ENCODE assay signal across 11 cellular contexts in genomic region chr18:51655327-51655698, GRCh38.
DNase-seq lines count a peak whose midpoint lies in the region; ATAC-seq lines count a peak whose summit lies in the region.
"Had no signal": no experiment of that assay in that cellular context is flagged by ENCODE, and none has a peak within 500 bp of the region (broad histone marks: within the 10 kb centered on the region; RNA-seq: fewer than 3 reads in every experiment).

No MANE protein-coding gene starts in this region.

- no peaks in the 10 kb centered on the region for H3K4me1 Mint-ChIP-seq in stimulated activated effector memory CD8-positive, alpha-beta T cell treated with anti-CD3 and anti-CD28 coated beads, Interleukin-12 subunit alpha, Interleukin-12 subunit beta, amount 100 ng/mL, for 72 hours
- H3K4me1 Mint-ChIP-seq in activated T-helper 2 cell treated with anti-CD3 and anti-CD28 coated beads, Interferon-gamma antibody, Interleukin-2, Interleukin-4, amounts not matched to agents 10 μg/mL and 5 μg/mL and 100 μg/mL, durations not matched to agents 14 hours and 24 hours and 36 hours (ENCODE audit: low read depth), result no peaks in the 10 kb centered on the region

- H3K9me3 Mint-ChIP-seq in stimulated activated effector memory CD8-positive, alpha-beta T cell treated with anti-CD3 and anti-CD28 coated beads, Interleukin-12 subunit alpha, Interleukin-12 subunit beta, amount 100 ng/mL, for 72 hours, result no peaks in the 10 kb centered on the region
- H3K9me3 Mint-ChIP-seq in activated T-helper 2 cell treated with anti-CD3 and anti-CD28 coated beads, Interferon-gamma antibody, Interleukin-2, Interleukin-4, amounts not matched to agents 10 μg/mL and 5 μg/mL and 100 μg/mL, durations not matched to agents 14 hours and 24 hours and 36 hours, result no peaks in the 10 kb centered on the region
- H3K9me3 Mint-ChIP-seq: activated naive CD4-positive, alpha-beta T cell treated with anti-CD3 and anti-CD28 coated beads, Interleukin-2, amount 50 U/mL, for 72 hours had no signal

- H3K36me3 Mint-ChIP-seq in stimulated activated effector memory CD8-positive, alpha-beta T cell treated with anti-CD3 and anti-CD28 coated beads, Interleukin-12 subunit alpha, Interleukin-12 subunit beta, amount 100 ng/mL, for 72 hours, result no peaks in the 10 kb centered on the region
- H3K36me3 Mint-ChIP-seq in activated T-helper 2 cell treated with anti-CD3 and anti-CD28 coated beads, Interferon-gamma antibody, Interleukin-2, Interleukin-4, amounts not matched to agents 10 μg/mL and 5 μg/mL and 100 μg/mL, durations not matched to agents 14 hours and 24 hours and 36 hours (ENCODE audit: low read depth), result no peaks in the 10 kb centered on the region
- H3K36me3 Mint-ChIP-seq: activated naive CD4-positive, alpha-beta T cell treated with anti-CD3 and anti-CD28 coated beads, Interleukin-2, amount 50 U/mL, for 72 hours had no signal

- peak; percentile 82 for ATAC-seq in HG02642 (IDR thresholded peaks at IDR 0.05; ENCODE audit: poor library complexity, unreplicated experiment)
- ATAC-seq in stimulated activated effector memory CD8-positive, alpha-beta T cell treated with anti-CD3 and anti-CD28 coated beads, Interleukin-12 subunit alpha, Interleukin-12 subunit beta, amount 100 ng/mL, for 72 hours, result peak; percentile 20
- ATAC-seq: left lung, right cardiac atrium had no signal

- intact Hi-C loops in activated T-helper 2 cell treated with anti-CD3 and anti-CD28 coated beads, Interferon-gamma antibody, Interleukin-2, Interleukin-4, amounts not matched to agents 10 μg/mL and 5 μg/mL and 100 μg/mL, durations not matched to agents 14 hours and 24 hours and 36 hours (cut with micrococcal nuclease), result no loop called here

- H3K4me3 Mint-ChIP-seq in stimulated activated effector memory CD8-positive, alpha-beta T cell treated with anti-CD3 and anti-CD28 coated beads, Interleukin-12 subunit alpha, Interleukin-12 subunit beta, amount 100 ng/mL, for 72 hours, result no peak overlapping the region
- H3K4me3 Mint-ChIP-seq in activated T-helper 2 cell treated with anti-CD3 and anti-CD28 coated beads, Interferon-gamma antibody, Interleukin-2, Interleukin-4, amounts not matched to agents 10 μg/mL and 5 μg/mL and 100 μg/mL, durations not matched to agents 14 hours and 24 hours and 36 hours (ENCODE audit: low read depth), result no peak overlapping the region

- no peaks in the 10 kb centered on the region for H3K27me3 Mint-ChIP-seq in activated T-helper 2 cell treated with anti-CD3 and anti-CD28 coated beads, Interferon-gamma antibody, Interleukin-2, Interleukin-4, amounts not matched to agents 10 μg/mL and 5 μg/mL and 100 μg/mL, durations not matched to agents 14 hours and 24 hours and 36 hours (ENCODE audit: low read depth)

- H3K27ac Mint-ChIP-seq in stimulated activated effector memory CD8-positive, alpha-beta T cell treated with anti-CD3 and anti-CD28 coated beads, Interleukin-12 subunit alpha, Interleukin-12 subunit beta, amount 100 ng/mL, for 72 hours, result no peak overlapping the region
- H3K27ac Mint-ChIP-seq in activated T-helper 2 cell treated with anti-CD3 and anti-CD28 coated beads, Interferon-gamma antibody, Interleukin-2, Interleukin-4, amounts not matched to agents 10 μg/mL and 5 μg/mL and 100 μg/mL, durations not matched to agents 14 hours and 24 hours and 36 hours, result no peak overlapping the region
- H3K27ac Mint-ChIP-seq: activated naive CD4-positive, alpha-beta T cell treated with anti-CD3 and anti-CD28 coated beads, Interleukin-2, amount 50 U/mL, for 72 hours had no signal

- DNase-seq in NCI-H345 (lab: John Stamatoyannopoulos, UW), result peak; percentile 16
- DNase-seq in NCI-H345 treated with DMSO at 0.1 percent for 48 hours (lab: John Stamatoyannopoulos, UW; ENCODE audit: unreplicated experiment), result no peak
- peak; percentile 32 for DNase-seq in HT1080 (ENCODE audit: low read depth)
- DNase-seq in stimulated activated effector memory CD8-positive, alpha-beta T cell treated with anti-CD3 and anti-CD28 coated beads, Interleukin-12 subunit alpha, Interleukin-12 subunit beta, amount 100 ng/mL, for 72 hours (ENCODE audit: low spot score in 2 of 2), result no peak
- DNase-seq in inferior parietal cortex (ENCODE audit: extremely low spot score), result no peak
- DNase-seq in activated CD4-positive, CD25-positive, alpha-beta regulatory T cell (lab: John Stamatoyannopoulos, UW), result no peak
- DNase-seq in activated T-helper 2 cell treated with anti-CD3 and anti-CD28 coated beads, Interferon-gamma antibody, Interleukin-2, Interleukin-4, amounts not matched to agents 10 μg/mL and 5 μg/mL and 100 μg/mL, durations not matched to agents 14 hours and 24 hours and 36 hours (ENCODE audit: low spot score), result no peak
- DNase-seq: left lung, right cardiac atrium had no signal

Comparison
In these comparisons a context has a peak if more than half of its experiments do, and no peak if none do; other contexts are left out.
1. DNase-seq: peak in NCI-H345 (single experiment) and HT1080 (single experiment); none in NCI-H345 treated with DMSO at 0.1 percent for 48 hours (single experiment), stimulated activated effector memory CD8-positive, alpha-beta T cell treated with anti-CD3 and anti-CD28 coated beads, Interleukin-12 subunit alpha, Interleukin-12 subunit beta, amount 100 ng/mL, for 72 hours (0 of 2), inferior parietal cortex (single experiment), activated CD4-positive, CD25-positive, alpha-beta regulatory T cell (0 of 4) and activated T-helper 2 cell treated with anti-CD3 and anti-CD28 coated beads, Interferon-gamma antibody, Interleukin-2, Interleukin-4, amounts not matched to agents 10 μg/mL and 5 μg/mL and 100 μg/mL, durations not matched to agents 14 hours and 24 hours and 36 hours (single experiment).